ENCODE assay signal across 1 cellular context in the genomic region with DNA sequence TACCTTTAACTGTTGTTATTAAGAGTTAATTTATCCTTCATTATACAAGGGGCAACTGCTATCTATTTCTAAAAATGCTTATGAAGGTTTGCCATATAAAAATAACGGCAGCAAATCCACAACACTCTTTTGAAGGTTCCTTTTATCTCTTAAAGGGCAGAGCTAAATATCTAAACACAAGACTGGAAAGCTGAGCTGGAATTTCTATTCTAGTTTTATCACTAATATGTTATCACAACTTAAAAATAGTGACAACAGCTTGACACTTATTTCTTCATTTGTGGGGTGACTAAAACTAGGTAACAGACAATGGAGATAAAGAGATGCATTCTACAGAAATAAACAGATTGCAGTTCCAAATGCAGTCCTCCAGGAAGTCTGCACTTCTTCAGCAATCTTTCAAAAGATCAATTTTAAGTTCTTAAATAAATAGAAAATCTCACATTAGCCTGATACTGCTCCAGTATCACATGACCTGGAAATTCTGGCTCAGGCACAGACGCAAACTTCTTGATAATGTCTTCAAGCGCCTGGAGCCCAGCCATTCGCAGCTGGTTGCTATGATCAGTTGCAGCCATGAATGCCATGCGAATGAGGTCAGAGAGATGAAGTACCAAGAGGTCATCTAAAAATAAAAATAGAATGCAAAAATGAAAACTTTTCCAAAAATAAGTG.
TF ChIP-seq lines count a peak whose summit lies in the region.

No MANE protein-coding gene starts in this region.

TF ChIP-seq in IMR-90, 13 proteins besides CTCF, POLR2A, EP300 and RAD21 (continued from another document):
- TF ChIP-seq, protein P1, sequence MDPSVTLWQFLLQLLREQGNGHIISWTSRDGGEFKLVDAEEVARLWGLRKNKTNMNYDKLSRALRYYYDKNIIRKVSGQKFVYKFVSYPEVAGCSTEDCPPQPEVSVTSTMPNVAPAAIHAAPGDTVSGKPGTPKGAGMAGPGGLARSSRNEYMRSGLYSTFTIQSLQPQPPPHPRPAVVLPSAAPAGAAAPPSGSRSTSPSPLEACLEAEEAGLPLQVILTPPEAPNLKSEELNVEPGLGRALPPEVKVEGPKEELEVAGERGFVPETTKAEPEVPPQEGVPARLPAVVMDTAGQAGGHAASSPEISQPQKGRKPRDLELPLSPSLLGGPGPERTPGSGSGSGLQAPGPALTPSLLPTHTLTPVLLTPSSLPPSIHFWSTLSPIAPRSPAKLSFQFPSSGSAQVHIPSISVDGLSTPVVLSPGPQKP (IDR thresholded peaks at IDR 0.05; ENCODE audit: borderline replicate concordance, low read depth, low read length): no peak
- TF ChIP-seq, protein P2, sequence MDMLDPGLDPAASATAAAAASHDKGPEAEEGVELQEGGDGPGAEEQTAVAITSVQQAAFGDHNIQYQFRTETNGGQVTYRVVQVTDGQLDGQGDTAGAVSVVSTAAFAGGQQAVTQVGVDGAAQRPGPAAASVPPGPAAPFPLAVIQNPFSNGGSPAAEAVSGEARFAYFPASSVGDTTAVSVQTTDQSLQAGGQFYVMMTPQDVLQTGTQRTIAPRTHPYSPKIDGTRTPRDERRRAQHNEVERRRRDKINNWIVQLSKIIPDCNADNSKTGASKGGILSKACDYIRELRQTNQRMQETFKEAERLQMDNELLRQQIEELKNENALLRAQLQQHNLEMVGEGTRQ (IDR thresholded peaks at IDR 0.05; ENCODE audit: low read depth, low read length): peak; percentile 81
- TF ChIP-seq CHD1 (IDR thresholded peaks at IDR 0.05; ENCODE audit: low read depth, low read length) (no peak), MXI1 (IDR thresholded peaks at IDR 0.05; ENCODE audit: borderline replicate concordance, low read depth, low read length) (no peak), NFE2L2 (IDR thresholded peaks at IDR 0.05; ENCODE audit: low read depth, low read length) (no peak)
